ENCODE assay signal across 21 cellular contexts in the genomic region with DNA sequence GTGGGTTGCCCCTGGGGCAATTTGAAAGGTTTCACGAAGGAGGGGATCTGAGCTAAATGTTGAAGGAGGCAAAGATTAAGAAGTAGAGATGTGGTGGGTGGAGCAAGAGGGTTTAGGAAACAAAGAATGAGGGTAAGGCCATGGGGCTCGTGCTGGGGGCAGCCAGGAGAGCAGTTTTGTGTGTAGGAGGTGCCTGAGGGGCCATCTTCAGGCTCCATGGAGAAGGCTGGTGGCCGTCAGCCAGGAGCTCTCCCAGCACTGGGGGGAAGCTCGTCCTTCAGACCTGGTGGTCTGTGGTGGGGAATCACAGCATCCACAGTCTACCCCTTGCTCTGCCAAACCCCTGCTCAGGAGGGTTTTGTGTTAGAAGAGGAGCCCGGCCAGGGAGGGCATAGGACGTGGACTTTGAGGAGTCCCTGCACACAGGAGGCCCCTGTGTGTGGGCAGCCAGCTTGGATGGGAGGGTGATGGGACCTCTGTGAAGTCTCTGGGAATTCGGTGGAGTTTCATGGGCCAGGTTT. TPM values are rescaled to one million over a fixed set of nuclear protein-coding genes. Genes with fewer than 3 reads are reported as not detected.
DNase-seq lines count a peak whose midpoint lies in the region; ATAC-seq and TF ChIP-seq lines count a peak whose summit lies in the region.
"Had no signal": no experiment of that assay in that cellular context is flagged by ENCODE, and none has a peak within 500 bp of the region (broad histone marks: within the 10 kb centered on the region; RNA-seq: fewer than 3 reads in every experiment).

No MANE protein-coding gene starts in this region.

- H3K27me3 Mint-ChIP-seq in activated CD8-positive, alpha-beta memory T cell treated with anti-CD3 and anti-CD28 coated beads, Interleukin-2, amount 10 ng/mL, durations not matched to agents 7 days and 5 days = peaks cover 5% of the 10 kb centered on the region
- peaks cover 64% of the 10 kb centered on the region for H3K27me3 Mint-ChIP-seq in osteocyte (ENCODE audit: unreplicated experiment)

- H3K36me3 Mint-ChIP-seq in activated CD8-positive, alpha-beta memory T cell treated with anti-CD3 and anti-CD28 coated beads, Interleukin-2, amount 10 ng/mL, durations not matched to agents 7 days and 5 days = no peaks in the 10 kb centered on the region
- H3K36me3 Mint-ChIP-seq in osteocyte (ENCODE audit: unreplicated experiment) = no peaks in the 10 kb centered on the region
- H3K36me3 Mint-ChIP-seq: CD14-positive monocyte had no signal

- peaks cover 24% of the 10 kb centered on the region for H3K4me1 ChIP-seq in hepatocyte (ENCODE audit: insufficient read depth)

- H3K4me3 Mint-ChIP-seq in activated CD8-positive, alpha-beta memory T cell treated with anti-CD3 and anti-CD28 coated beads, Interleukin-2, amount 10 ng/mL, durations not matched to agents 7 days and 5 days = no peak overlapping the region
- no peak overlapping the region for H3K4me3 Mint-ChIP-seq in osteocyte (ENCODE audit: unreplicated experiment)
- H3K4me3 Mint-ChIP-seq: CD14-positive monocyte had no signal

- H2AFZ ChIP-seq in hepatocyte = no peak overlapping the region

- no peaks in the 10 kb centered on the region for H3K9me3 Mint-ChIP-seq in activated CD8-positive, alpha-beta memory T cell treated with anti-CD3 and anti-CD28 coated beads, Interleukin-2, amount 10 ng/mL, durations not matched to agents 7 days and 5 days (ENCODE audit: low read depth)
- no peaks in the 10 kb centered on the region for H3K9me3 Mint-ChIP-seq in osteocyte (ENCODE audit: unreplicated experiment)

- no peaks in the 10 kb centered on the region for H3K36me3 ChIP-seq in hepatocyte (replicated peaks; ENCODE audit: insufficient read depth, low read depth)

- peak; percentile 12 for DNase-seq in activated CD8-positive, alpha-beta memory T cell treated with anti-CD3 and anti-CD28 coated beads, Interleukin-2, amount 10 ng/mL, durations not matched to agents 7 days and 5 days
- DNase-seq in activated CD8-positive, alpha-beta memory T cell treated with anti-CD3 and anti-CD28 coated beads for 24 hours = no peak
- DNase-seq in hepatocyte (ENCODE audit: low spot score) (no peak), osteocyte (ENCODE audit: extremely low spot score, unreplicated experiment) (peak; percentile 67), HEK293T (ENCODE audit: extremely low spot score) (no peak)
- no peak for DNase-seq in stimulated activated CD4-positive, alpha-beta T cell treated with anti-CD3 and anti-CD28 coated beads, Interleukin-12 subunit alpha, Interleukin-12 subunit beta, amount 100 ng/mL, for 4 hours
- DNase-seq: 8988T, GDM1, NCI-H1417, NCI-H187, NCI-H2107, NCI-H510A, NCI-H774, OCI-M1, SHP77 treated with DMSO at 0.1 percent for 48 hours had no signal

- no peaks in the 10 kb centered on the region for H3K4me1 Mint-ChIP-seq in activated CD8-positive, alpha-beta memory T cell treated with anti-CD3 and anti-CD28 coated beads, Interleukin-2, amount 10 ng/mL, durations not matched to agents 7 days and 5 days
- peaks cover 19% of the 10 kb centered on the region for H3K4me1 Mint-ChIP-seq in osteocyte (ENCODE audit: unreplicated experiment)
- H3K4me1 Mint-ChIP-seq: CD14-positive monocyte had no signal

- peaks cover 10% of the 10 kb centered on the region for H3K27me3 ChIP-seq in hepatocyte

- H4K20me1 ChIP-seq in hepatocyte (ENCODE audit: insufficient read depth, poor library complexity, severe bottlenecking) = no peaks in the 10 kb centered on the region

- peak overlapping the region; percentile 8 for H3K27ac ChIP-seq in hepatocyte
- H3K27ac ChIP-seq: HL-60, KMS-11 had no signal

- no peaks in the 10 kb centered on the region for H3K79me2 ChIP-seq in hepatocyte

- TF ChIP-seq CTCF in hepatocyte (IDR thresholded peaks at IDR 0.05; ENCODE audit: poor library complexity) (no peak), osteocyte (IDR thresholded peaks at IDR 0.05) (no peak)

- no peak overlapping the region for H3K4me3 ChIP-seq in hepatocyte

- 73% methylated on average over 7 of the region's 7 CpGs for WGBS in hepatocyte (ENCODE audit: low lambda C conversion rate, missing lambda C conversion rate)

- POLR2A ChIA-PET in HEK293T (lab: Yijun Ruan, JAX) = no interaction called here

- H3K9me2 ChIP-seq in hepatocyte (replicated peaks; ENCODE audit: insufficient read depth) = no peaks in the 10 kb centered on the region

- no peak for ATAC-seq in activated CD8-positive, alpha-beta memory T cell treated with anti-CD3 and anti-CD28 coated beads, Interleukin-2, amount 10 ng/mL, durations not matched to agents 7 days and 5 days
- no peak for ATAC-seq in HG02981 (IDR thresholded peaks at IDR 0.05; ENCODE audit: unreplicated experiment)
- ATAC-seq in GM19324 (IDR thresholded peaks at IDR 0.05; ENCODE audit: low FRiP score, unreplicated experiment) = no peak

- H3K27ac Mint-ChIP-seq in activated CD8-positive, alpha-beta memory T cell treated with anti-CD3 and anti-CD28 coated beads, Interleukin-2, amount 10 ng/mL, durations not matched to agents 7 days and 5 days = no peak overlapping the region
- H3K27ac Mint-ChIP-seq in osteocyte (ENCODE audit: unreplicated experiment) = no peak overlapping the region
- H3K27ac Mint-ChIP-seq: CD14-positive monocyte had no signal

- CTCF ChIA-PET in activated CD8-positive, alpha-beta memory T cell treated with anti-CD3 and anti-CD28 coated beads, Interleukin-2, amount 10 ng/mL, durations not matched to agents 7 days and 5 days (lab: Charles Lee) = interaction anchor here (1.3 kb wide), 1 partner anchor 10 kb away, joined by 6 read pairs; no protein-coding TSS in a partner anchor
- CTCF ChIA-PET in HEK293T (lab: Yijun Ruan, JAX) = no interaction called here

- H3K4me2 ChIP-seq in hepatocyte = no peak overlapping the region
- H3K4me2 ChIP-seq: KMS-11 had no signal

- H3K9me3 ChIP-seq in hepatocyte (ENCODE audit: low read depth) = no peaks in the 10 kb centered on the region

TF ChIP-seq in HEK293T, 16 proteins besides CTCF, POLR2A, EP300 and RAD21:
- TF ChIP-seq TARDBP (IDR thresholded peaks at IDR 0.05) (no peak), FOXM1 (IDR thresholded peaks at IDR 0.05; ENCODE audit: borderline replicate concordance) (no peak), L3MBTL2 (conservative IDR thresholded peaks at IDR 0.05) (no peak), CTBP1 (IDR thresholded peaks at IDR 0.05; ENCODE audit: borderline replicate concordance) (no peak), HDGF (IDR thresholded peaks at IDR 0.05; ENCODE audit: borderline replicate concordance) (no peak), NFRKB (IDR thresholded peaks at IDR 0.05) (no peak), ELF4 (IDR thresholded peaks at IDR 0.05) (no peak)

RNA-seq across cellular contexts. Expression of a gene that starts 11.8 kb away (rescaled TPM):
- not detected for total RNA-seq in activated CD8-positive, alpha-beta memory T cell treated with anti-CD3 and anti-CD28 coated beads, Interleukin-2, amount 10 ng/mL, durations not matched to agents 7 days and 5 days
- total RNA-seq in hepatocyte = 41.8 and 43.0 TPM in 2 replicates
- polyA plus RNA-seq in hepatocyte = 11.1 and 13.2 TPM in 2 replicates
- total RNA-seq in osteocyte = 153 and 169 TPM in 2 replicates
- total RNA-seq: HT1080 had no signal
- polyA plus RNA-seq: CD14-positive monocyte had no signal

Comparison
In these comparisons a context has a peak if more than half of its experiments do, and no peak if none do; other contexts are left out.
1. DNase-seq: peak in activated CD8-positive, alpha-beta memory T cell treated with anti-CD3 and anti-CD28 coated beads, Interleukin-2, amount 10 ng/mL, durations not matched to agents 7 days and 5 days (single experiment) and osteocyte (single experiment); none in activated CD8-positive, alpha-beta memory T cell treated with anti-CD3 and anti-CD28 coated beads for 24 hours (single experiment), hepatocyte (single experiment), HEK293T (single experiment) and stimulated activated CD4-positive, alpha-beta T cell treated with anti-CD3 and anti-CD28 coated beads, Interleukin-12 subunit alpha, Interleukin-12 subunit beta, amount 100 ng/mL, for 4 hours (single experiment).
2. RNA of a gene that starts 11.8 kb away (total RNA-seq): 153 to 169 TPM in osteocyte and 41.8 to 43.0 TPM in hepatocyte; not detected in activated CD8-positive, alpha-beta memory T cell treated with anti-CD3 and anti-CD28 coated beads, Interleukin-2, amount 10 ng/mL, durations not matched to agents 7 days and 5 days; every median in the first group is over 10 times any median in the second.